In the genomic region with DNA sequence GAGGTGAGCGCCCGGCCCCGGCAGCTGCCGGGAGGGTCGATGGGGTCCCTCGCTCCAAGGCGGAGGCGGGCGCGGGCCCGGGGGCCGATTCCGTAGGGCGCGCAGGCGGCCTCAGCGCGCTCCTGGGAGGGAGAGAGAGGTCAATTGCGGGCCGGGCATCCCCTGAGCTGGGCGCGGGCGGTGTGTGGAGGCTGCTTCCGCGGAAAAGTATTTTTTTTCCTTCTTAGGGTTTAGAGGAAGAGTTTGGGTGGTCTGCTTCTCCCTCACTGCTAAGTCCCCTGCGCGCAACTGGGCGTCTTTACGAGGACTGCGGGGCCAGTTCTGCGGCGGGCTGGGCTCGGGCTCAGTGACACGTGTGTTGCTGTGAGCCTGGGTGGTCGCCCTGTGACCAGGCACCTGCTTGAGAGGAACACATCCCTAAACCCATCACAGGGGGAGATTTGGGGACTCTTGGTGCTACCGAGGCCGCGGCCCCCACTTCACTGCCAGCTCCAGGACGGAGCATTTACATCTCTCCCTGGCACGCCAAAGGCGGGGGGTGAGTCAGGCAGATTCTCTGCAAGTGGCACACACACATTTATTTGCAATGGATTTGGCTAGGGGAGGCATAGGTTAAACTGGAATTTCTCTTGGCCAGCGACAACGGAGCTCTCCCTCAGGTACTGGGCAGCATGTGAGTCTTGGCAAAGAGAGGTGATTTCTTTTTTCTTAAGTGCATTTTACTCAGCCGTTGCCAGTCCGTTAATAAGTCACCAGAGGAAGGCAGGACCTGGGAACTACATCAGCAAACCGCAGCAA, we compare ENCODE assay signal across 8 cellular contexts.
DNase-seq lines count a peak whose midpoint lies in the region; ATAC-seq and TF ChIP-seq lines count a peak whose summit lies in the region.

No MANE protein-coding gene starts in this region.

- no peak overlapping the region for H4K12ac ChIP-seq in trophoblast cell (ENCODE audit: low read depth, low read length)

- H3K9ac ChIP-seq in trophoblast cell (ENCODE audit: low read length) = no peak overlapping the region

- peak overlapping the region; percentile 99 for H3K4me2 ChIP-seq in trophoblast cell (ENCODE audit: low read length)

- TF ChIP-seq CTCF in heart left ventricle (IDR thresholded peaks at IDR 0.05) = no peak

- no peak overlapping the region for H2BK5ac ChIP-seq in trophoblast cell (ENCODE audit: low read depth, low read length, poor library complexity)

- H3K27me3 ChIP-seq in heart left ventricle (peaks cover 0 to 37% (median 0%) of the 10 kb centered on the region in 9 donors), trophoblast cell (ENCODE audit: insufficient read depth, low read length) (peaks cover 16% of the 10 kb centered on the region)

- peak overlapping the region; percentile 73 to 95 (median 85) for H3K27ac ChIP-seq in heart left ventricle
- no peak overlapping the region for H3K27ac ChIP-seq in trophoblast cell (ENCODE audit: low read depth, low read length)

- DNase-seq in NCI-H510A treated with DMSO at 0.1 percent for 48 hours (lab: John Stamatoyannopoulos, UW) (peak; percentile 51), NCI-H510A (lab: John Stamatoyannopoulos, UW) (no peak), Kasumi-1 (lab: John Stamatoyannopoulos, UW) (peak; percentile 26 to 27), heart left ventricle (peak; percentile 19 to 71 (median 38)), trophoblast cell (peak in 1 of 2 donors; percentile 21), NCI-H2107 treated with DMSO at 0.1 percent for 48 hours (lab: John Stamatoyannopoulos, UW; ENCODE audit: unreplicated experiment) (no peak)
- DNase-seq in activated naive CD4-positive, alpha-beta T cell treated with Interleukin-2 at 50 U/mL for 16 hours = peak; percentile 24

- H3K4me1 ChIP-seq in heart left ventricle (peaks cover 0 to 22% (median 7%) of the 10 kb centered on the region in 12 donors), trophoblast cell (ENCODE audit: control insufficient read depth in 1 of 2, insufficient read depth in 2 of 2, low read length in 2 of 2) (peaks cover 0 to 5% of the 10 kb centered on the region in 2 experiments)

- intact Hi-C loops in heart left ventricle (cut with DNase I) = loop anchor here in 9 of 10 donors (2.0 to 10.0 kb wide), 10 partner anchors 40 to 533 kb away; no protein-coding TSS in a partner anchor

- peaks cover 4% of the 10 kb centered on the region for H3K79me1 ChIP-seq in trophoblast cell (ENCODE audit: low read length)

- H3K4me3 ChIP-seq in heart left ventricle (peak overlapping the region; percentile 51 to 90 (median 76)), trophoblast cell (ENCODE audit: low read depth, low read length) (peak overlapping the region; percentile 89)

- peak overlapping the region; percentile 77 for H2AFZ ChIP-seq in trophoblast cell (ENCODE audit: insufficient read depth, low read length, poor library complexity)

- peaks cover 4% of the 10 kb centered on the region for H3K79me2 ChIP-seq in trophoblast cell (ENCODE audit: control insufficient read depth, insufficient read depth, low read length, poor library complexity)

- no peak overlapping the region for H3K23ac ChIP-seq in trophoblast cell (ENCODE audit: low read length)

- no peak overlapping the region for H3K18ac ChIP-seq in trophoblast cell (ENCODE audit: low read length)

- 1 to 2% (median 1%) methylated on average over 33 to 46 of the region's 46 CpGs for WGBS in heart left ventricle, 4 donors
- WGBS in trophoblast cell (ENCODE audit: extremely low coverage, insufficient coverage, insufficient read length) = no CpG with 5 or more reads among the region's 46 CpGs

- no peak overlapping the region for H4K8ac ChIP-seq in trophoblast cell (ENCODE audit: low read depth, low read length)

- H3K9me3 ChIP-seq in heart left ventricle = no peaks in the 10 kb centered on the region
- H3K9me3 ChIP-seq in trophoblast cell (ENCODE audit: insufficient read depth, low read depth, low read length) = peaks cover 2% of the 10 kb centered on the region

- H2BK12ac ChIP-seq in trophoblast cell (ENCODE audit: low read length) = peak overlapping the region; percentile 11

- TF ChIP-seq POLR2A in heart left ventricle (IDR thresholded peaks at IDR 0.05) = no peak

- H3K4ac ChIP-seq in trophoblast cell (ENCODE audit: low read depth, low read length) = peak overlapping the region; percentile 27

- no peak overlapping the region for H2AK5ac ChIP-seq in trophoblast cell (ENCODE audit: low read length)

- ATAC-seq in heart left ventricle = peak; percentile 40 to 58 (median 57)
- no peak for ATAC-seq in GM21717 (IDR thresholded peaks at IDR 0.05; ENCODE audit: unreplicated experiment)

- H3K36me3 ChIP-seq in heart left ventricle (no peaks in the 10 kb centered on the region), trophoblast cell (ENCODE audit: control insufficient read depth in 1 of 2, insufficient read depth in 2 of 2, low read length in 2 of 2) (no peaks in the 10 kb centered on the region)

- H4K91ac ChIP-seq in trophoblast cell (ENCODE audit: low read depth, low read length) = peak overlapping the region; percentile 42

- peak overlapping the region; percentile 37 for H2BK120ac ChIP-seq in trophoblast cell (ENCODE audit: insufficient read depth, low read length, poor library complexity)

- H3K14ac ChIP-seq in trophoblast cell (ENCODE audit: low read length) = peak overlapping the region; percentile 7

Comparison
In these comparisons a context has a peak if more than half of its experiments do, and no peak if none do; other contexts are left out.
1. DNase-seq: peak in NCI-H510A treated with DMSO at 0.1 percent for 48 hours (single experiment), Kasumi-1 (2 of 2), activated naive CD4-positive, alpha-beta T cell treated with Interleukin-2 at 50 U/mL for 16 hours (single experiment) and heart left ventricle (5 of 5); none in NCI-H510A (single experiment) and NCI-H2107 treated with DMSO at 0.1 percent for 48 hours (single experiment).